8 cellular contexts compared by ENCODE assay signal in genomic region chr15:50051811-50052419, GRCh38.
DNase-seq lines count a peak whose midpoint lies in the region; ATAC-seq, FAIRE-seq and TF ChIP-seq lines count a peak whose summit lies in the region.

No MANE protein-coding gene starts in this region.

- H3K4me1 Mint-ChIP-seq in T-helper 17 cell: no peaks in the 10 kb centered on the region

- TF ChIP-seq CTCF in adrenal gland (IDR thresholded peaks at IDR 0.05): peak; percentile 38 to 71 (median 58)
- TF ChIP-seq CTCF in right atrium auricular region (IDR thresholded peaks at IDR 0.05): peak; percentile 50 to 82
- peak; percentile 82 for TF ChIP-seq CTCF in retinal pigment epithelial cell (conservative IDR thresholded peaks at IDR 0.05; ENCODE audit: low read depth, low read length)

- peak overlapping the region in 1 of 5 donors; percentile 29 for H3K27ac ChIP-seq in adrenal gland
- peak overlapping the region in 1 of 2 donors; percentile 1 for H3K27ac ChIP-seq in right atrium auricular region

- FAIRE-seq in A204.1 (lab: Jason Lieb, UNC): peak; percentile 65

- H3K36me3 ChIP-seq in adrenal gland (replicated peaks in 1 of 2): no peaks in the 10 kb centered on the region
- H3K36me3 ChIP-seq in right atrium auricular region: no peaks in the 10 kb centered on the region

- H3K36me3 Mint-ChIP-seq in T-helper 17 cell (ENCODE audit: low read depth): no peaks in the 10 kb centered on the region

- peak; percentile 40 for DNase-seq in GF-D8 (lab: John Stamatoyannopoulos, UW)
- DNase-seq in NCI-H2171 treated with DMSO at 0.1 percent for 48 hours (lab: John Stamatoyannopoulos, UW): peak; percentile 38
- peak; percentile 44 to 80 (median 60) for DNase-seq in adrenal gland
- peak; percentile 75 for DNase-seq in right atrium auricular region (ENCODE audit: low spot score)
- DNase-seq in retinal pigment epithelial cell (ENCODE audit: low read depth): no peak
- DNase-seq in T-helper 17 cell: no peak

- no peak for TF ChIP-seq POLR2A in adrenal gland (IDR thresholded peaks at IDR 0.05)

- H3K4me3 Mint-ChIP-seq in T-helper 17 cell: no peak overlapping the region

- 14 to 46% (median 23%) methylated on average over 3 of the region's 3 CpGs for WGBS in adrenal gland, 4 donors

- H3K9me3 ChIP-seq in adrenal gland (replicated peaks in 1 of 3): no peaks in the 10 kb centered on the region
- H3K9me3 ChIP-seq in right atrium auricular region: no peaks in the 10 kb centered on the region
- H3K9me3 ChIP-seq in T-helper 17 cell (ENCODE audit: control insufficient read depth, low read length, poor library complexity, severe bottlenecking): no peaks in the 10 kb centered on the region

- no peak overlapping the region for H3K27ac Mint-ChIP-seq in T-helper 17 cell

- H3K27me3 ChIP-seq in adrenal gland: no peaks in the 10 kb centered on the region
- no peaks in the 10 kb centered on the region for H3K27me3 ChIP-seq in right atrium auricular region

- H3K4me3 ChIP-seq in adrenal gland (no peak overlapping the region), right atrium auricular region (no peak overlapping the region), retinal pigment epithelial cell (ENCODE audit: low read length) (no peak overlapping the region)

- H3K27me3 Mint-ChIP-seq in T-helper 17 cell: peaks cover 38% of the 10 kb centered on the region

- intact Hi-C loops in adrenal gland (cut with DNase I): no loop called here

- H3K4me1 ChIP-seq in adrenal gland (replicated peaks in 1 of 2) (no peaks in the 10 kb centered on the region), right atrium auricular region (peaks cover 0 to 5% of the 10 kb centered on the region in 2 donors)

- ATAC-seq in GM21528 (IDR thresholded peaks at IDR 0.05; ENCODE audit: low FRiP score, unreplicated experiment) (no peak), T-helper 17 cell (no peak)

Comparison
In these comparisons a context has a peak if more than half of its experiments do, and no peak if none do; other contexts are left out.
1. DNase-seq: peak in GF-D8 (single experiment), NCI-H2171 treated with DMSO at 0.1 percent for 48 hours (single experiment), adrenal gland (7 of 7) and right atrium auricular region (single experiment); none in retinal pigment epithelial cell (single experiment) and T-helper 17 cell (0 of 3).
2. Peak in every context shown above with its lines, with median percentiles within 50 percentile points of each other: CTCF ChIP-seq.